10 cellular contexts compared by ENCODE assay signal in genomic region chr2:64865831-64866146, GRCh38.
DNase-seq lines count a peak whose midpoint lies in the region; ATAC-seq and TF ChIP-seq lines count a peak whose summit lies in the region.
"Had no signal": no experiment of that assay in that cellular context is flagged by ENCODE, and none has a peak within 500 bp of the region (broad histone marks: within the 10 kb centered on the region; RNA-seq: fewer than 3 reads in every experiment).

No MANE protein-coding gene starts in this region.

- peak overlapping the region; percentile 90; the same call in 1 of the 2 replicates for H2AFZ ChIP-seq in GM23338

- ATAC-seq in GM23338: no peak

- H3K9me3 ChIP-seq in SJCRH30 (replicated peaks) (no peaks in the 10 kb centered on the region), spleen (no peaks in the 10 kb centered on the region)
- H3K9me3 ChIP-seq: pancreas had no signal

- no peak for TF ChIP-seq POLR2A in spleen (IDR thresholded peaks at IDR 0.05)

- H3K79me2 ChIP-seq in GM23338 (replicated peaks; ENCODE audit: insufficient read depth): no peaks in the 10 kb centered on the region

- WGBS in spleen, 5 donors: 4 to 29% (median 22%) methylated on average over 4 of the region's 4 CpGs

- intact Hi-C loops in spleen (cut with DNase I; ENCODE audit: low total_unique reads): no loop called here

- peaks cover 2% of the 10 kb centered on the region for H3K27me3 Mint-ChIP-seq in GM23338 (ENCODE audit: insufficient read depth, low read depth, poor library complexity)

- no peak for TF ChIP-seq CTCF in GM23338 (conservative IDR thresholded peaks at IDR 0.05; ENCODE audit: low read depth in 2 of 2)
- TF ChIP-seq CTCF in fibroblast of the aortic adventitia (IDR thresholded peaks at IDR 0.05; ENCODE audit: insufficient read depth, low read length): no peak
- TF ChIP-seq CTCF in spleen (IDR thresholded peaks at IDR 0.05 in 8 of 11, conservative IDR thresholded peaks at IDR 0.05 in 3 of 11): peak in 8 of 11 experiments; percentile 9 to 73 (median 47)

- no peaks in the 10 kb centered on the region for H3K36me3 ChIP-seq in GM23338 (ENCODE audit: insufficient read depth)
- no peaks in the 10 kb centered on the region for H3K36me3 ChIP-seq in SJCRH30
- H3K36me3 ChIP-seq in spleen: no peaks in the 10 kb centered on the region
- H3K36me3 ChIP-seq: pancreas had no signal

- H3K4me2 ChIP-seq in GM23338: peak overlapping the region; percentile 98

- DNase-seq in GM23338 (ENCODE audit: low spot score): peak; percentile 34
- no peak for DNase-seq in SJCRH30
- DNase-seq in fibroblast of the aortic adventitia (ENCODE audit: low read depth): peak; percentile 32
- no peak for DNase-seq in spleen
- DNase-seq in stimulated activated CD4-positive, alpha-beta T cell treated with anti-CD3 and anti-CD28 coated beads, Interleukin-4, amount 100 ng/mL, for 4 hours: no peak
- DNase-seq in DMS79 treated with DMSO at 0.1 percent for 48 hours (lab: John Stamatoyannopoulos, UW): no peak
- no peak for DNase-seq in iPS-NIHi11 (ENCODE audit: low spot score)
- DNase-seq in HuH-7 (ENCODE audit: low spot score): no peak
- DNase-seq: NCI-H446 treated with DMSO at 0.1 percent for 48 hours had no signal

- no peaks in the 10 kb centered on the region for H3K36me3 Mint-ChIP-seq in GM23338 (ENCODE audit: low read depth)

- peaks cover 52% of the 10 kb centered on the region for H3K27me3 ChIP-seq in GM23338 (ENCODE audit: insufficient read depth)
- H3K27me3 ChIP-seq in SJCRH30: no peaks in the 10 kb centered on the region
- no peaks in the 10 kb centered on the region for H3K27me3 ChIP-seq in spleen (replicated peaks in 1 of 7)
- H3K27me3 ChIP-seq: pancreas had no signal

- H3K4me3 ChIP-seq in GM23338 (peak overlapping the region; percentile 90), SJCRH30 (peak overlapping the region; percentile 88), fibroblast of the aortic adventitia (ENCODE audit: low read depth, low read length) (peak overlapping the region; percentile 59), spleen (peak overlapping the region in 4 of 8 donors; percentile 53 to 78 (median 54))

- H3K9me3 Mint-ChIP-seq in GM23338: no peaks in the 10 kb centered on the region

- H3K27ac Mint-ChIP-seq in GM23338: no peak overlapping the region

- H3K4me3 Mint-ChIP-seq in GM23338: no peak overlapping the region; the same call in 2 of the 3 replicates

- H4K20me1 ChIP-seq in GM23338 (replicated peaks; ENCODE audit: insufficient read depth): no peaks in the 10 kb centered on the region

- H3F3A ChIP-seq in GM23338 (replicated peaks; ENCODE audit: low read depth): no peaks in the 10 kb centered on the region

- no peaks in the 10 kb centered on the region for H3K9me2 ChIP-seq in GM23338 (ENCODE audit: insufficient read depth)

- H3K4me1 Mint-ChIP-seq in GM23338: peaks cover 3% of the 10 kb centered on the region

- H3K27ac ChIP-seq in GM23338 (ENCODE audit: low read depth) (no peak overlapping the region), SJCRH30 (no peak overlapping the region), spleen (peak overlapping the region in 6 of 8 donors; percentile 92 to 99 (median 96))

- peaks cover 8% of the 10 kb centered on the region; the same call in 1 of the 2 replicates for H3K4me1 ChIP-seq in GM23338 (ENCODE audit: insufficient read depth)
- peaks cover 18% of the 10 kb centered on the region for H3K4me1 ChIP-seq in SJCRH30
- H3K4me1 ChIP-seq in spleen: peaks cover 20 to 58% (median 49%) of the 10 kb centered on the region in 6 donors

TF ChIP-seq in GM23338, 12 proteins besides CTCF, POLR2A, EP300 and RAD21 (continues in another document):
- TF ChIP-seq EZH2 (IDR thresholded peaks at IDR 0.05; ENCODE audit: low read depth, unreplicated experiment): no peak
- no peak for TF ChIP-seq CREB1 (CRISPR knock-in tag; IDR thresholded peaks at IDR 0.05; ENCODE audit: low read depth)
- no peak for TF ChIP-seq JUNB (IDR thresholded peaks at IDR 0.05; ENCODE audit: unreplicated experiment)
- no peak for TF ChIP-seq STAT1 (IDR thresholded peaks at IDR 0.05; ENCODE audit: unreplicated experiment)
- TF ChIP-seq EZH2phosphoT487 (IDR thresholded peaks at IDR 0.05; ENCODE audit: unreplicated experiment): no peak
- TF ChIP-seq REST (IDR thresholded peaks at IDR 0.05; ENCODE audit: unreplicated experiment): no peak
- TF ChIP-seq ZNF331 (CRISPR knock-in tag; IDR thresholded peaks at IDR 0.05; ENCODE audit: low read depth): no peak
- no peak for TF ChIP-seq NANOG (IDR thresholded peaks at IDR 0.05; ENCODE audit: borderline replicate concordance)
- TF ChIP-seq ZNF114 (CRISPR knock-in tag; IDR thresholded peaks at IDR 0.05): no peak
- no peak for TF ChIP-seq ETS1 (IDR thresholded peaks at IDR 0.05)
- TF ChIP-seq POLR2AphosphoS5 (IDR thresholded peaks at IDR 0.05; ENCODE audit: low read depth): no peak

Comparison
In these comparisons a context has a peak if more than half of its experiments do, and no peak if none do; other contexts are left out.
1. DNase-seq: peak in GM23338 (single experiment) and fibroblast of the aortic adventitia (single experiment); none in SJCRH30 (0 of 2), spleen (single experiment), stimulated activated CD4-positive, alpha-beta T cell treated with anti-CD3 and anti-CD28 coated beads, Interleukin-4, amount 100 ng/mL, for 4 hours (0 of 2), DMS79 treated with DMSO at 0.1 percent for 48 hours (single experiment), iPS-NIHi11 (single experiment) and HuH-7 (single experiment).
2. H3K27ac ChIP-seq: peak in spleen (6 of 8); none in GM23338 (single experiment) and SJCRH30 (single experiment).
3. CTCF ChIP-seq: peak in spleen (8 of 11); none in GM23338 (0 of 2) and fibroblast of the aortic adventitia (single experiment).